11 cellular contexts compared by ENCODE assay signal in genomic region chr7:46930336-46930735, GRCh38.
A peak's percentile ranks its signal among the peaks of the same experiment; 100 is the strongest.
DNase-seq lines count a peak whose midpoint lies in the region; ATAC-seq, FAIRE-seq and TF ChIP-seq lines count a peak whose summit lies in the region.
"Had no signal": no experiment of that assay in that cellular context is flagged by ENCODE, and none has a peak within 500 bp of the region (broad histone marks: within the 10 kb centered on the region; RNA-seq: fewer than 3 reads in every experiment).

No MANE protein-coding gene starts in this region.

- no peak overlapping the region for H3K9ac ChIP-seq in H1 (replicated peaks in 1 of 4; ENCODE audit: extremely low read depth in 1 of 4, low read depth in 3 of 4, low read length in 3 of 4)

- no peak overlapping the region for H4K5ac ChIP-seq in H1 (ENCODE audit: insufficient read length, low read depth, low read length)

- no peak for ATAC-seq in HG02840 (IDR thresholded peaks at IDR 0.05; ENCODE audit: low FRiP score, unreplicated experiment)

- H2BK5ac ChIP-seq in H1 (ENCODE audit: low read depth, low read length) = no peak overlapping the region

- H3K9me3 ChIP-seq in H1 (ENCODE audit: insufficient read depth in 2 of 2, low read depth in 1 of 2, low read length in 1 of 2) (no peaks in the 10 kb centered on the region), osteoblast (ENCODE audit: low read depth, low read length) (no peaks in the 10 kb centered on the region)

- no peak overlapping the region for H2AK5ac ChIP-seq in H1 (ENCODE audit: low read depth, low read length)

- H3K4me2 ChIP-seq in H1 (ENCODE audit: insufficient read depth in 1 of 2, low read depth in 2 of 2, low read length in 2 of 2) (no peak overlapping the region), osteoblast (ENCODE audit: insufficient read depth, low read length) (no peak overlapping the region)

- H3K79me2 ChIP-seq in H1 (ENCODE audit: control insufficient read depth in 1 of 2, insufficient read depth in 2 of 2, low read length in 2 of 2) (no peaks in the 10 kb centered on the region), osteoblast (ENCODE audit: insufficient read depth, low read length) (no peaks in the 10 kb centered on the region)

- H3K23ac ChIP-seq in H1 (ENCODE audit: insufficient read length) = no peak overlapping the region

- H3K27ac ChIP-seq in H1 (ENCODE audit: low read depth, low read length) (no peak overlapping the region), osteoblast (ENCODE audit: low read depth, low read length) (peak overlapping the region; percentile 67)

- no peak for FAIRE-seq in H1 (lab: Jason Lieb, UNC)
- FAIRE-seq: TTC549 had no signal

- no peak overlapping the region for H2BK15ac ChIP-seq in H1 (ENCODE audit: low read length)

- TF ChIP-seq EP300 in H1 (IDR thresholded peaks at IDR 0.05; ENCODE audit: borderline replicate concordance in 1 of 2, low read depth in 2 of 2, low read length in 2 of 2) = no peak

- DNase-seq in GM03348 (ENCODE audit: low spot score) (peak; percentile 78), NB4 (ENCODE audit: low read depth) (peak; percentile 15), H1 (ENCODE audit: low read depth in 1 of 2, low spot score in 2 of 2) (no peak), osteoblast (ENCODE audit: insufficient read length, low spot score, missing footprints) (peak; percentile 19), midbrain (lab: John Stamatoyannopoulos, UW) (no peak), DMS153 (lab: John Stamatoyannopoulos, UW) (no peak)
- no peak for DNase-seq in stimulated activated CD4-positive, alpha-beta T cell treated with anti-CD3 and anti-CD28 coated beads, Interleukin-4, amount 100 ng/mL, for 24 hours
- DNase-seq: erythroblast, NCI-H2081 treated with DMSO at 0.1 percent for 48 hours had no signal

- no peak overlapping the region for H3K56ac ChIP-seq in H1 (replicated peaks; ENCODE audit: insufficient read length, low read depth, low read length)

- CTCF ChIA-PET in H1 (lab: Charles Lee; ENCODE audit: partially characterized antibody) = no interaction called here

- no peak for TF ChIP-seq RAD21 in H1 (IDR thresholded peaks at IDR 0.05 in 1 of 2, conservative IDR thresholded peaks at IDR 0.05 in 1 of 2; ENCODE audit: low read depth in 2 of 2, low read length in 2 of 2)

- H2BK12ac ChIP-seq in H1 (ENCODE audit: low read depth, low read length) = no peak overlapping the region

- no peak overlapping the region for H3K18ac ChIP-seq in H1 (ENCODE audit: extremely low read depth, low read length)

- no peak overlapping the region for H4K91ac ChIP-seq in H1 (replicated peaks; ENCODE audit: insufficient read length, low read length)

- H4K20me1 ChIP-seq in H1 (replicated peaks in 1 of 2; ENCODE audit: control insufficient read depth in 1 of 2, insufficient read depth in 2 of 2, low read length in 2 of 2) = no peaks in the 10 kb centered on the region
- no peaks in the 10 kb centered on the region for H4K20me1 ChIP-seq in osteoblast (ENCODE audit: insufficient read depth, low read length)

- H3K36me3 ChIP-seq in H1 (ENCODE audit: control insufficient read depth in 2 of 4, insufficient read depth in 4 of 4, low read length in 3 of 4) = no peaks in the 10 kb centered on the region
- no peaks in the 10 kb centered on the region for H3K36me3 ChIP-seq in osteoblast (ENCODE audit: insufficient read depth, low read length)

- no peak for TF ChIP-seq CTCF in NB4 (IDR thresholded peaks at IDR 0.05; ENCODE audit: low read depth, low read length)
- TF ChIP-seq CTCF in H1 (IDR thresholded peaks at IDR 0.05; ENCODE audit: control extremely low read depth in 1 of 3, insufficient read depth in 1 of 3, low read depth in 1 of 3, low read length in 3 of 3) = no peak
- TF ChIP-seq CTCF in osteoblast (IDR thresholded peaks at IDR 0.05; ENCODE audit: extremely low read depth, low read depth, low read length) = no peak

- H3K4me3 ChIP-seq in NB4 (ENCODE audit: low read depth, low read length) (no peak overlapping the region), H1 (ENCODE audit: extremely low read depth in 1 of 4, insufficient read depth in 2 of 4, low read depth in 3 of 4, low read length in 4 of 4) (no peak overlapping the region), osteoblast (ENCODE audit: insufficient read depth, low read length) (no peak overlapping the region)

- no peaks in the 10 kb centered on the region for H3K79me1 ChIP-seq in H1 (ENCODE audit: low read depth, low read length)

- H3K4me1 ChIP-seq in H1 (replicated peaks in 1 of 4; ENCODE audit: control insufficient read depth in 3 of 4, insufficient read depth in 4 of 4, low read length in 3 of 4) (no peaks in the 10 kb centered on the region), osteoblast (ENCODE audit: insufficient read depth, low read length) (peaks cover 41% of the 10 kb centered on the region)

- H4K8ac ChIP-seq in H1 (ENCODE audit: extremely low read depth, insufficient read depth, low read length) = no peak overlapping the region

- H2AFZ ChIP-seq in H1 (ENCODE audit: low read length) = peak overlapping the region; percentile 78; the same call in 1 of the 2 replicates
- H2AFZ ChIP-seq in osteoblast (ENCODE audit: low read length) = no peak overlapping the region

- peaks cover 0 to 1% (median 0%) of the 10 kb centered on the region in 4 experiments; a peak in 1 of 7 replicates for H3K27me3 ChIP-seq in H1 (replicated peaks in 1 of 4; ENCODE audit: control insufficient read depth in 3 of 4, extremely low read depth in 1 of 4, insufficient read depth in 3 of 4, low read length in 3 of 4)
- no peaks in the 10 kb centered on the region for H3K27me3 ChIP-seq in osteoblast (ENCODE audit: insufficient read depth, low read length)

- TF ChIP-seq POLR2A in NB4 (IDR thresholded peaks at IDR 0.05; ENCODE audit: extremely low read depth, insufficient read length) (no peak), H1 (IDR thresholded peaks at IDR 0.05; ENCODE audit: control extremely low read depth in 1 of 2, low read depth in 2 of 2, low read length in 2 of 2) (no peak)

- H3K14ac ChIP-seq in H1 (ENCODE audit: insufficient read length) = no peak overlapping the region

- WGBS in H1 (ENCODE audit: extremely low coverage in 1 of 2, insufficient coverage in 1 of 2, insufficient read length in 1 of 2, insufficient replicate concordance in 2 of 2, low coverage in 1 of 2, low lambda C conversion rate in 2 of 2, missing lambda C conversion rate in 1 of 2), 2 experiments = 71% methylated on average over 3 of the region's 3 CpGs; no CpG with 5 or more reads in 1 of the 2 experiments

- H3K4ac ChIP-seq in H1 (replicated peaks; ENCODE audit: insufficient read length, low read depth, low read length) = no peak overlapping the region

- no peak overlapping the region for H2BK120ac ChIP-seq in H1 (replicated peaks; ENCODE audit: low read depth, low read length)

- H2BK20ac ChIP-seq in H1 (ENCODE audit: low read length) = no peak overlapping the region

- no peaks in the 10 kb centered on the region for H3K23me2 ChIP-seq in H1 (ENCODE audit: low read depth, low read length)

- POLR2A ChIA-PET in H1 (lab: Charles Lee; ENCODE audit: partially characterized antibody) = no interaction called here

TF ChIP-seq in H1, 55 proteins besides CTCF, POLR2A, EP300 and RAD21:
- TF ChIP-seq CBX8 (IDR thresholded peaks at IDR 0.05; ENCODE audit: borderline replicate concordance, low read depth, low read length) (no peak), E2F6 (IDR thresholded peaks at IDR 0.05) (no peak), RBBP5 (IDR thresholded peaks at IDR 0.05; ENCODE audit: borderline replicate concordance, low read depth, low read length) (no peak), SUZ12 (IDR thresholded peaks at IDR 0.05; ENCODE audit: low read length) (no peak), NRF1 (IDR thresholded peaks at IDR 0.05; ENCODE audit: low read depth, low read length) (no peak), CEBPB (IDR thresholded peaks at IDR 0.05; ENCODE audit: low read depth, low read length) (no peak), BCL11A (IDR thresholded peaks at IDR 0.05; ENCODE audit: low read depth in 2 of 2, low read length in 2 of 2) (no peak), NANOG (IDR thresholded peaks at IDR 0.05; ENCODE audit: insufficient read depth, low read depth, low read length, poor library complexity, severe bottlenecking) (no peak), SP4 (IDR thresholded peaks at IDR 0.05; ENCODE audit: low read length) (no peak), USF2 (IDR thresholded peaks at IDR 0.05; ENCODE audit: low read length) (no peak), FOSL1 (IDR thresholded peaks at IDR 0.05; ENCODE audit: insufficient read depth, low read depth, low read length) (no peak), TEAD4 (IDR thresholded peaks at IDR 0.05; ENCODE audit: low read depth, low read length) (no peak), YY1 (IDR thresholded peaks at IDR 0.05; ENCODE audit: low read depth, low read length) (no peak), MAX (IDR thresholded peaks at IDR 0.05) (no peak)

Comparison
In these comparisons a context has a peak if more than half of its experiments do, and no peak if none do; other contexts are left out.
1. DNase-seq: peak in GM03348 (single experiment), NB4 (single experiment) and osteoblast (single experiment); none in H1 (0 of 2), midbrain (single experiment), stimulated activated CD4-positive, alpha-beta T cell treated with anti-CD3 and anti-CD28 coated beads, Interleukin-4, amount 100 ng/mL, for 24 hours (single experiment) and DMS153 (single experiment).